ENCODE assay signal across 1 cellular context in genomic region chr22:20132686-20133246, GRCh38.
TF ChIP-seq lines count a peak whose summit lies in the region.

No MANE protein-coding gene starts in this region.

TF ChIP-seq in HepG2, 621 proteins besides CTCF, POLR2A, EP300 and RAD21:
- no peak for TF ChIP-seq POLR2AphosphoS2 (IDR thresholded peaks at IDR 0.05; ENCODE audit: low read depth, low read length)
- 0 out of 2 replicates have a peak, but pooled peaks have one; percentile 26 for TF ChIP-seq ZNF274 (CRISPR knock-in tag; IDR thresholded peaks at IDR 0.05)
- no peak for TF ChIP-seq NFKB2 (CRISPR knock-in tag; IDR thresholded peaks at IDR 0.05; ENCODE audit: borderline replicate concordance)
- TF ChIP-seq DMAP1 (CRISPR knock-in tag; IDR thresholded peaks at IDR 0.05): 0 out of 2 replicates have a peak, but pooled peaks have one; percentile 4
- TF ChIP-seq UBTF (CRISPR knock-in tag; IDR thresholded peaks at IDR 0.05): no peak
- no peak for TF ChIP-seq SSRP1 (CRISPR knock-in tag; IDR thresholded peaks at IDR 0.05)
- 0 out of 2 replicates have a peak, but pooled peaks have one; percentile 29 for TF ChIP-seq NRL (CRISPR knock-in tag; IDR thresholded peaks at IDR 0.05; ENCODE audit: borderline replicate concordance)
- peak; percentile 77 for TF ChIP-seq ZNF768 (CRISPR knock-in tag; IDR thresholded peaks at IDR 0.05)
- TF ChIP-seq ZNF138 (CRISPR knock-in tag; IDR thresholded peaks at IDR 0.05; ENCODE audit: low read depth): no peak
- TF ChIP-seq ZNF891 (CRISPR knock-in tag; IDR thresholded peaks at IDR 0.05): peak; percentile 36; the same call in 1 of the 2 replicates
- TF ChIP-seq TFE3 (CRISPR knock-in tag; IDR thresholded peaks at IDR 0.05): no peak
- 0 out of 2 replicates have a peak, but pooled peaks have one; percentile 10 for TF ChIP-seq GABPB1 (CRISPR knock-in tag; IDR thresholded peaks at IDR 0.05)
- no peak for TF ChIP-seq ZNF737 (CRISPR knock-in tag; IDR thresholded peaks at IDR 0.05; ENCODE audit: borderline replicate concordance)
TF ChIP-seq in HepG2: peak in this region for 6.
